13 cellular contexts compared by ENCODE assay signal in the genomic region with DNA sequence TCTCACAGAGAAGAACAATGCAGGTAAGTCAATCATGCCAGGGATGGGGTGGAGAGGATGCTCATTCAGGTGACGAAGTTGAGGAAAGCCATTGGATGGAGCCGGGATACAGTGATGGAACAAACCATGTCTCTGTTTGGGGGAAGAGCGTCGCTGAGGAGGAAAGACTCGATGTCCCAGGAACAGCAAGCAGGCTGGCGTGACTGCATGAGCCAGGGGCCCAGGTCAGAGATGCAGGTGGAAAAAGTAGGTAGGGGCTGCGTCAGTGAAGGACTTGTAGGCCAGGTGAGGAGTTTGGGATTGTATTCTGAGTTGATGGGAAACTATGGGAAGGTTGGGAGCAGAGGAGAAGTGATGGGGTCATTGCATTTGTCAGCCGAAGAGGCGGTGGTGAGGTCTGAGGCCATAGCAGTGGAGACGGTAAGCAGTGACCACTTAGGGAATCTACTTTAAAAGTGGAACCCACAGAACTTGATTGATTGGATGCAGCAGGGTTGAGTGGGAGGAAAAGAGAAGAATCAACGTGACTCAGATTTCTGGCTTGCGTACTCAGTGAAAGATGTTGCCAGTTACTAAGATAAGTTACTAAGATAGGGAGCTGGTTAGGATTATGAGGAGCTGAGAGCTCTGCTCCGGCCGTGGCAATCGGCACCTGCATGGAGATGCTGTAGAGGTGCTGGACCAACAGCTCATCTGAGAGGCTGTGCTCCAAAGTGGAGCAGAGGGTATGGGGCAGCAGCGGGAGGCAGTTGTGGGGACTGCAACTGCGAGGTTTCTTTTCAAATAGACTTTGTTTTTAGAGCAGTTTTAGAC. TPM values are rescaled to one million over a fixed set of nuclear protein-coding genes. Genes with fewer than 3 reads are reported as not detected.
DNase-seq lines count a peak whose midpoint lies in the region; ATAC-seq and TF ChIP-seq lines count a peak whose summit lies in the region.
"Had no signal": no experiment of that assay in that cellular context is flagged by ENCODE, and none has a peak within 500 bp of the region (broad histone marks: within the 10 kb centered on the region; RNA-seq: fewer than 3 reads in every experiment).

No MANE protein-coding gene starts in this region.

- no peaks in the 10 kb centered on the region for H3K9me3 ChIP-seq in right cardiac atrium (ENCODE audit: control insufficient read depth, low read length)
- H3K9me3 ChIP-seq in testis = no peaks in the 10 kb centered on the region
- H3K9me3 ChIP-seq: SJCRH30 had no signal

- H3K4me3 Mint-ChIP-seq in T-helper 2 cell treated with Interferon-gamma antibody and Interleukin-4, amounts not matched to agents 5 μg/mL and 100 μg/mL, for 36 hours = peak overlapping the region; percentile 33
- H3K4me3 Mint-ChIP-seq: CD8-positive, alpha-beta T cell; nephron had no signal

- peaks cover 62% of the 10 kb centered on the region for H3K4me1 Mint-ChIP-seq in T-helper 2 cell treated with Interferon-gamma antibody and Interleukin-4, amounts not matched to agents 5 μg/mL and 100 μg/mL, for 36 hours (ENCODE audit: low read depth)

- H3K4me3 ChIP-seq in right cardiac atrium (ENCODE audit: low read length) (no peak overlapping the region), testis (no peak overlapping the region)
- H3K4me3 ChIP-seq: SJCRH30 had no signal

- no peak overlapping the region for H3K27ac ChIP-seq in right cardiac atrium (ENCODE audit: low read length)
- H3K27ac ChIP-seq in testis = no peak overlapping the region
- H3K27ac ChIP-seq: SJCRH30 had no signal

- H3K27me3 Mint-ChIP-seq in T-helper 2 cell treated with Interferon-gamma antibody and Interleukin-4, amounts not matched to agents 5 μg/mL and 100 μg/mL, for 36 hours (ENCODE audit: low read depth) = no peaks in the 10 kb centered on the region

- H3K9me3 Mint-ChIP-seq in T-helper 2 cell treated with Interferon-gamma antibody and Interleukin-4, amounts not matched to agents 5 μg/mL and 100 μg/mL, for 36 hours = peaks cover under 1% of the 10 kb centered on the region
- H3K9me3 Mint-ChIP-seq: CD8-positive, alpha-beta T cell had no signal

- H3K36me3 ChIP-seq in testis (ENCODE audit: low read depth, missing control alignments) = no peaks in the 10 kb centered on the region
- H3K36me3 ChIP-seq: SJCRH30 had no signal

- DNase-seq in right cardiac atrium = no peak
- no peak for DNase-seq in Right ventricle myocardium superior
- peak; percentile 70 for DNase-seq in T-helper 2 cell treated with Interferon-gamma antibody and Interleukin-4, amounts not matched to agents 5 μg/mL and 100 μg/mL, for 36 hours (ENCODE audit: low spot score)
- DNase-seq in dedifferentiated amniotic fluid mesenchymal stem cell (ENCODE audit: extremely low spot score) = peak; percentile 16
- DNase-seq in testis = peak; percentile 67
- DNase-seq in COLO829 (ENCODE audit: low spot score) = no peak
- no peak for DNase-seq in mesenteric fat pad (ENCODE audit: low spot score)
- no peak for DNase-seq in NCI-H2107 (lab: John Stamatoyannopoulos, UW)
- DNase-seq: CD8-positive, alpha-beta T cell; effector memory CD4-positive, alpha-beta T cell; SJCRH30; stimulated activated CD4-positive, alpha-beta T cell treated with anti-CD3 and anti-CD28 coated beads, Interleukin-2, amount 100 ng/mL, for 24 hours had no signal

- peak overlapping the region; percentile 62 for H3K27ac Mint-ChIP-seq in T-helper 2 cell treated with Interferon-gamma antibody and Interleukin-4, amounts not matched to agents 5 μg/mL and 100 μg/mL, for 36 hours
- H3K27ac Mint-ChIP-seq: CD8-positive, alpha-beta T cell; nephron had no signal

- ATAC-seq in right cardiac atrium (peak; percentile 28 to 33), Right ventricle myocardium superior (ENCODE audit: poor library complexity) (no peak)
- ATAC-seq: CD8-positive, alpha-beta T cell had no signal

- intact Hi-C loops in right cardiac atrium (cut with DNase I) (loop anchor here in 1 of 4 donors (5.0 kb wide), 1 partner anchor 57 kb away; no protein-coding TSS in a partner anchor), Right ventricle myocardium superior (cut with DNase I) (no loop called here), testis (cut with DNase I; ENCODE audit: low total_unique reads) (no loop called here)

- peaks cover 6% of the 10 kb centered on the region for H3K36me3 Mint-ChIP-seq in T-helper 2 cell treated with Interferon-gamma antibody and Interleukin-4, amounts not matched to agents 5 μg/mL and 100 μg/mL, for 36 hours (ENCODE audit: low read depth)
- H3K36me3 Mint-ChIP-seq: CD8-positive, alpha-beta T cell had no signal

- WGBS in right cardiac atrium = 71% methylated on average over 17 of the region's 17 CpGs
- WGBS in testis, 2 donors = 54 to 62% methylated on average over 17 of the region's 17 CpGs

- no peak for TF ChIP-seq CTCF in testis (IDR thresholded peaks at IDR 0.05)

- H3K27me3 ChIP-seq in right cardiac atrium (ENCODE audit: control insufficient read depth, insufficient read depth) (no peaks in the 10 kb centered on the region), testis (no peaks in the 10 kb centered on the region)
- H3K27me3 ChIP-seq: SJCRH30 had no signal

- H3K4me1 ChIP-seq in right cardiac atrium (ENCODE audit: control insufficient read depth, insufficient read depth, low read length) = no peaks in the 10 kb centered on the region
- peaks cover 5% of the 10 kb centered on the region for H3K4me1 ChIP-seq in testis
- H3K4me1 ChIP-seq: SJCRH30 had no signal

- TF ChIP-seq POLR2A in testis (IDR thresholded peaks at IDR 0.05) = no peak

RNA-seq across cellular contexts. Expression of gene IL2RA, which starts 12.5 kb away (rescaled TPM):
- total RNA-seq in right cardiac atrium (1 to 10 TPM in 1 of 4 donors, under 1 TPM in 3; 0.71 to 1.3 (median 0.82) TPM), Right ventricle myocardium superior (2.3 TPM), testis (under 1 TPM in 1 of 2 donors, not detected in 1; 0.62 TPM), mesenteric fat pad (2.4 TPM)
- polyA plus RNA-seq in right cardiac atrium (0.18 TPM), testis (ENCODE audit: insufficient read depth, low read depth, low replicate concordance) (1.0 TPM)
- total RNA-seq: SJCRH30 had no signal

RNA-seq across cellular contexts. Expression of gene RBM17, which starts 14.1 kb away (rescaled TPM):
- total RNA-seq in right cardiac atrium = 10 to 100 TPM; 51.6 to 66.5 (median 57.1) TPM
- 51.0 TPM for polyA plus RNA-seq in right cardiac atrium
- 64.3 TPM for total RNA-seq in Right ventricle myocardium superior
- 100 to 1,000 TPM; 114 to 121 TPM for total RNA-seq in testis
- polyA plus RNA-seq in testis (ENCODE audit: insufficient read depth, low read depth, low replicate concordance) = 145 TPM
- 137 TPM for total RNA-seq in mesenteric fat pad

Comparison
In these comparisons a context has a peak if more than half of its experiments do, and no peak if none do; other contexts are left out.
1. DNase-seq: peak in T-helper 2 cell treated with Interferon-gamma antibody and Interleukin-4, amounts not matched to agents 5 μg/mL and 100 μg/mL, for 36 hours (single experiment), dedifferentiated amniotic fluid mesenchymal stem cell (single experiment) and testis (single experiment); none in right cardiac atrium (0 of 3), Right ventricle myocardium superior (single experiment), COLO829 (single experiment), mesenteric fat pad (single experiment) and NCI-H2107 (single experiment).